1 cellular context compared by ENCODE assay signal in the genomic region with DNA sequence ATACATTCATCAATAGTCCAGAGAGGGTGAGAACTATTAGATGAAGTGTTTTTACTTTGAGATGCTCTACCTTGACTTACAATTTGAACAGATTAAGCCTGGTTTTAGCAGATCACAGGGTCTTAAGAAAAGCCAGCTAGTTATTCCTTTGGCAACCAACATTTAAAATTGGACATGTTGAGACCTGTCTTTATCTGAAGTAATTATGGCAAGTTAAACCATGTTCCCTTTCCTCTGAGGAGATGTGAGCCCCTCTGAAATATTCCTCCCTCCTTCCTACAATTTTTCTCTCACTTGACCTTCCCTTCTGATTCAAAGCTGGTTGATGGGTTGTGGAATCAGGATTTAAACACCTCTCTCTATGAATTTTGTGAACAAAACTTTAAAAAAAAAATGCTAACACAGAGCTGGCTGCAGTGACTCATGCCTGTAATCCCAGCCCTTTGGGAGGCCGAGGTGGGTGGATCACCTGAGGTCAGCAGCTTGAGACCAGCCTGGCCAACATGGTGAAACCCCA.
TF ChIP-seq lines count a peak whose summit lies in the region.

No MANE protein-coding gene starts in this region.

TF ChIP-seq in HCT116, 20 proteins besides CTCF, POLR2A, EP300 and RAD21 (continued from another document):
- TF ChIP-seq, protein P1, sequence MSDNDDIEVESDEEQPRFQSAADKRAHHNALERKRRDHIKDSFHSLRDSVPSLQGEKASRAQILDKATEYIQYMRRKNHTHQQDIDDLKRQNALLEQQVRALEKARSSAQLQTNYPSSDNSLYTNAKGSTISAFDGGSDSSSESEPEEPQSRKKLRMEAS (IDR thresholded peaks at IDR 0.05) = no peak
- TF ChIP-seq, protein P2, sequence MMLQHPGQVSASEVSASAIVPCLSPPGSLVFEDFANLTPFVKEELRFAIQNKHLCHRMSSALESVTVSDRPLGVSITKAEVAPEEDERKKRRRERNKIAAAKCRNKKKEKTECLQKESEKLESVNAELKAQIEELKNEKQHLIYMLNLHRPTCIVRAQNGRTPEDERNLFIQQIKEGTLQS (IDR thresholded peaks at IDR 0.05) = no peak
- TF ChIP-seq CEBPB (IDR thresholded peaks at IDR 0.05; ENCODE audit: low read depth) = no peak
- TF ChIP-seq CBX3 (IDR thresholded peaks at IDR 0.05; ENCODE audit: low read depth) = no peak
- no peak for TF ChIP-seq ZFX (IDR thresholded peaks at IDR 0.05)
- no peak for TF ChIP-seq FOSL1 (IDR thresholded peaks at IDR 0.05; ENCODE audit: low read depth)
